In genomic region chr2:37706784-37707183, GRCh38 we compare ENCODE assay signal across 16 cellular contexts. TPM values are rescaled to one million over a fixed set of nuclear protein-coding genes. Genes with fewer than 3 reads are reported as not detected.
A peak's percentile ranks its signal among the peaks of the same experiment; 100 is the strongest.
DNase-seq lines count a peak whose midpoint lies in the region; ATAC-seq and TF ChIP-seq lines count a peak whose summit lies in the region.
"Had no signal": no experiment of that assay in that cellular context is flagged by ENCODE, and none has a peak within 500 bp of the region (broad histone marks: within the 10 kb centered on the region; RNA-seq: fewer than 3 reads in every experiment).

No MANE protein-coding gene starts in this region.

- H3K36me3 ChIP-seq in BLaER1 = no peaks in the 10 kb centered on the region
- no peaks in the 10 kb centered on the region for H3K36me3 ChIP-seq in KMS-11 (ENCODE audit: insufficient read depth)
- no peaks in the 10 kb centered on the region for H3K36me3 ChIP-seq in adipocyte (ENCODE audit: control insufficient read depth, insufficient read depth, low read length, severe bottlenecking)
- no peaks in the 10 kb centered on the region for H3K36me3 ChIP-seq in effector memory CD4-positive, alpha-beta T cell (ENCODE audit: control insufficient read depth, insufficient read depth, low read length)
- H3K36me3 ChIP-seq: MG63, prostate gland had no signal

- 0 out of 2 replicates have a peak overlapping the region, but pooled peaks have one; percentile 11 for H3K4me2 ChIP-seq in BLaER1
- H3K4me2 ChIP-seq in KMS-11 = peak overlapping the region; percentile 72

- H3K9me3 Mint-ChIP-seq in osteocyte (ENCODE audit: unreplicated experiment) = no peaks in the 10 kb centered on the region

- H3K36me3 Mint-ChIP-seq in osteocyte (ENCODE audit: unreplicated experiment) = no peaks in the 10 kb centered on the region

- no peaks in the 10 kb centered on the region for H3K27me3 Mint-ChIP-seq in osteocyte (ENCODE audit: unreplicated experiment)

- H3K4me3 ChIP-seq in BLaER1 (no peak overlapping the region), KMS-11 (IDR thresholded peaks at IDR 0.05; ENCODE audit: insufficient read depth, low read depth, low read length) (no peak overlapping the region), adipocyte (ENCODE audit: low read length) (no peak overlapping the region)
- H3K4me3 ChIP-seq in effector memory CD4-positive, alpha-beta T cell (ENCODE audit: insufficient read depth, low read depth, low read length, poor library complexity, severe bottlenecking) = no peak overlapping the region
- H3K4me3 ChIP-seq: MG63, prostate gland had no signal

- H3K4me1 Mint-ChIP-seq in osteocyte (ENCODE audit: unreplicated experiment) = peaks cover 24% of the 10 kb centered on the region

- no peak for DNase-seq in adipocyte (ENCODE audit: low read depth)
- no peak for DNase-seq in osteocyte (ENCODE audit: extremely low spot score, unreplicated experiment)
- no peak for DNase-seq in mesenteric fat pad (ENCODE audit: low spot score)
- no peak for DNase-seq in effector memory CD4-positive, alpha-beta T cell
- DNase-seq: activated CD4-positive, alpha-beta T cell treated with anti-CD3 and anti-CD28 coated beads, Interleukin-2, amount 50 U/mL, for 4 hours; aorta; MG63; naive thymus-derived CD4-positive, alpha-beta T cell; NCI-H2081; NCI-H510A; stimulated activated CD4-positive, alpha-beta T cell treated with anti-CD3 and anti-CD28 coated beads, Interleukin-12 subunit alpha, Interleukin-12 subunit beta, amount 100 ng/mL, for 4 hours had no signal

- H3K4me3 Mint-ChIP-seq in osteocyte (ENCODE audit: unreplicated experiment) = no peak overlapping the region

- H3K27ac ChIP-seq in BLaER1 (no peak overlapping the region), KMS-11 (peak overlapping the region; percentile 60)
- H3K27ac ChIP-seq in effector memory CD4-positive, alpha-beta T cell (ENCODE audit: insufficient read depth, low read length, poor library complexity, severe bottlenecking) = no peak overlapping the region
- H3K27ac ChIP-seq: prostate gland had no signal

- peak overlapping the region; percentile 79 for H2AFZ ChIP-seq in KMS-11 (ENCODE audit: low read depth)

- ATAC-seq in GM18873 (IDR thresholded peaks at IDR 0.05; ENCODE audit: low FRiP score, unreplicated experiment) (no peak), GM21367 (IDR thresholded peaks at IDR 0.05; ENCODE audit: unreplicated experiment) (no peak)
- ATAC-seq: naive thymus-derived CD4-positive, alpha-beta T cell had no signal

- H3K27ac Mint-ChIP-seq in osteocyte (ENCODE audit: unreplicated experiment) = peak overlapping the region; percentile 56

- H4K20me1 ChIP-seq in BLaER1 (no peaks in the 10 kb centered on the region), KMS-11 (ENCODE audit: insufficient read depth) (no peaks in the 10 kb centered on the region)

- H3K4me1 ChIP-seq in BLaER1 = peaks cover 38% of the 10 kb centered on the region
- H3K4me1 ChIP-seq in KMS-11 (ENCODE audit: low read depth, poor library complexity, severe bottlenecking) = peaks cover 56% of the 10 kb centered on the region
- H3K4me1 ChIP-seq in adipocyte (ENCODE audit: control insufficient read depth, insufficient read depth, low read length) = peaks cover 21% of the 10 kb centered on the region
- H3K4me1 ChIP-seq in effector memory CD4-positive, alpha-beta T cell (ENCODE audit: control insufficient read depth, insufficient read depth, low read length, poor library complexity, severe bottlenecking) = peaks cover 15% of the 10 kb centered on the region
- H3K4me1 ChIP-seq: prostate gland had no signal

- H3K9ac ChIP-seq in BLaER1 = no peak overlapping the region
- peak overlapping the region; percentile 30; the same call in 1 of the 2 replicates for H3K9ac ChIP-seq in KMS-11
- peak overlapping the region; percentile 55 for H3K9ac ChIP-seq in adipocyte (ENCODE audit: low read length)

- H3K27me3 ChIP-seq in BLaER1 (no peaks in the 10 kb centered on the region), KMS-11 (ENCODE audit: insufficient read depth, low read depth) (no peaks in the 10 kb centered on the region), adipocyte (replicated peaks; ENCODE audit: control insufficient read depth, insufficient read depth, low read length) (no peaks in the 10 kb centered on the region)
- no peaks in the 10 kb centered on the region for H3K27me3 ChIP-seq in effector memory CD4-positive, alpha-beta T cell (replicated peaks; ENCODE audit: control insufficient read depth, insufficient read depth, low read length, poor library complexity, severe bottlenecking)
- H3K27me3 ChIP-seq: MG63 had no signal

- no peak for TF ChIP-seq CTCF in KMS-11 (conservative IDR thresholded peaks at IDR 0.05; ENCODE audit: low read depth, low read length)
- no peak for TF ChIP-seq CTCF in osteocyte (IDR thresholded peaks at IDR 0.05)

- no peaks in the 10 kb centered on the region for H3K79me2 ChIP-seq in KMS-11 (ENCODE audit: insufficient read depth, low read depth)

- H3K9me3 ChIP-seq in BLaER1 = peaks cover 10% of the 10 kb centered on the region
- no peaks in the 10 kb centered on the region for H3K9me3 ChIP-seq in adipocyte (ENCODE audit: control insufficient read depth, low read length)
- H3K9me3 ChIP-seq in effector memory CD4-positive, alpha-beta T cell (ENCODE audit: control insufficient read depth, low read length) = no peaks in the 10 kb centered on the region
- H3K9me3 ChIP-seq: MG63, prostate gland had no signal

RNA-seq across cellular contexts. Expression of gene CDC42EP3, which starts 35.3 kb away (rescaled TPM):
- 40.9 and 46.2 TPM in 2 replicates for total RNA-seq in osteocyte
- total RNA-seq in mesenteric fat pad = 47.6 TPM
